In the genomic region with DNA sequence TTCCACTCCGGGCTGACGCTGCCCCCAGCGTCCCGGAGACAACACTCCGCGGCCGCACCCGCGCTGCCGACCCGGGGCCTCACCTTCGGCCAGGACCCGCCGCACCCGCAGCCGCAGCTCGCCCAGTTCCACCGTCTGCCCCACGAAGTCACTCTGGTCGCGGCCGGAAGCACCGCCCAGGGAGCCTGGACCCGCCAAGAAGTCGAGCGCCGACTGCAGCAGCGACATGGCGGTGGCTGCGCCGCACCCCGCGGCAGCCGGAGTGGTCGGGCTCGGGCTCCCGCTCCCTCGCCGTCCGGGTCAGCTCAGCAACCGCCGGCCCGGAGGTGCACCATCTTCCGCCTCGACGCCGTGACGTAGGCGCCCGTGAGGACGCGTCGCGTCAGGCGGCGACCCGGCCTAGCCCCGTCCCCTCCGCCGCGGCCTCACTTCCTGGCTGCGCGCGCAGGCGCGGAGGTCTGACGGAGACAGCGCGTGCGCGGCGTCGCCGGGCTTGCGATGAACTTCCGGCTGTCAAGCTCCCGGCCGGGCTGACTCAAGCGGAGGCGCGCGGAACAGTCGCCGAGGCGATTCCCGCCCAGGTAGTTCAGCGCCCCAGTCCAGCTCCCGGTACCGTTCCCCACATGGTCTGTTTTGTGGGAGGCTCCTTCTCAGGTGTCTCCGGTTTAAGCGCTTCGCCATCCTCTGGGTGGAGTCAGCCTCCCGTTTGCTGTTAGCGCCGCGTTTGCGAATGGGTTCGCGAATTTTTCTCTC, we compare ENCODE assay signal across 8 cellular contexts. TPM values are rescaled to one million over a fixed set of nuclear protein-coding genes. Genes with fewer than 3 reads are reported as not detected.
A peak's percentile ranks its signal among the peaks of the same experiment; 100 is the strongest.
DNase-seq lines count a peak whose midpoint lies in the region; ATAC-seq, FAIRE-seq and TF ChIP-seq lines count a peak whose summit lies in the region.

GAK (minus strand) TSS at position 357 of the 753 bp plus-strand sequence; CDS start at position 228, 129 bp downstream.
A gene with protein sequence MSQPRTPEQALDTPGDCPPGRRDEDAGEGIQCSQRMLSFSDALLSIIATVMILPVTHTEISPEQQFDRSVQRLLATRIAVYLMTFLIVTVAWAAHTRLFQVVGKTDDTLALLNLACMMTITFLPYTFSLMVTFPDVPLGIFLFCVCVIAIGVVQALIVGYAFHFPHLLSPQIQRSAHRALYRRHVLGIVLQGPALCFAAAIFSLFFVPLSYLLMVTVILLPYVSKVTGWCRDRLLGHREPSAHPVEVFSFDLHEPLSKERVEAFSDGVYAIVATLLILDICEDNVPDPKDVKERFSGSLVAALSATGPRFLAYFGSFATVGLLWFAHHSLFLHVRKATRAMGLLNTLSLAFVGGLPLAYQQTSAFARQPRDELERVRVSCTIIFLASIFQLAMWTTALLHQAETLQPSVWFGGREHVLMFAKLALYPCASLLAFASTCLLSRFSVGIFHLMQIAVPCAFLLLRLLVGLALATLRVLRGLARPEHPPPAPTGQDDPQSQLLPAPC (plus strand): TSS at position 501 of the 753 bp plus-strand sequence. CDS start 15,280 bp downstream, outside the sequence.

- 0% methylated on average over 86 to 99 of the region's 99 CpGs for WGBS in small intestine, 3 donors

- H3K4me1 ChIP-seq in small intestine (ENCODE audit: control insufficient read depth in 2 of 2, insufficient read depth in 1 of 2, low read depth in 1 of 2, low read length in 1 of 2): peaks cover 4 to 13% of the 10 kb centered on the region in 2 donors

- CTCF ChIA-PET in WTC11 (lab: Charles Lee): interaction anchor here (0.6 to 2.1 kb wide), 9 partner anchors 13 to 836 kb away, joined by 3 to 7 read pairs (median 4); no protein-coding TSS in a partner anchor

- peak within 1 kb of the TSS; percentile 91 for H3K27ac Mint-ChIP-seq in WTC11

- FAIRE-seq in bronchial epithelial cell (lab: Jason Lieb, UNC) (no peak), small intestine (lab: Jason Lieb, UNC) (no peak)

- no peaks in the 10 kb centered on the region for H3K36me3 Mint-ChIP-seq in WTC11

- ATAC-seq in HG03175 (IDR thresholded peaks at IDR 0.05; ENCODE audit: unreplicated experiment) (peak; percentile 91), WTC11 (peak; percentile 97)

- peaks cover 20% of the 10 kb centered on the region for H3K4me1 Mint-ChIP-seq in WTC11

- H3K9me3 Mint-ChIP-seq in WTC11: no peaks in the 10 kb centered on the region

- in situ Hi-C loops in GM18951 (cut with MboI; ENCODE audit: low sequenced_read_pairs, unreplicated experiment): no loop called here

- no peak for TF ChIP-seq CTCF in WTC11 (IDR thresholded peaks at IDR 0.05)
- no peak for TF ChIP-seq CTCF in bronchial epithelial cell (IDR thresholded peaks at IDR 0.05; ENCODE audit: insufficient read depth, low read length, severe bottlenecking)

- peak within 1 kb of the TSS; percentile 96 for H3K4me3 Mint-ChIP-seq in WTC11

- no peaks in the 10 kb centered on the region for H3K27me3 Mint-ChIP-seq in WTC11 (ENCODE audit: low read depth)

- peak; percentile 100 for DNase-seq in AG08395 (ENCODE audit: low spot score)
- peak; percentile 78 for DNase-seq in NCI-H2227 treated with DMSO at 0.1 percent for 48 hours (lab: John Stamatoyannopoulos, UW)
- peak; percentile 95 for DNase-seq in WTC11 (ENCODE audit: low spot score)
- DNase-seq in bronchial epithelial cell (ENCODE audit: low read depth): peak; percentile 92
- peak; percentile 100 for DNase-seq in iPS-NIHi11 (ENCODE audit: low spot score)
- peak; percentile 96 for DNase-seq in small intestine

- peak; percentile 93 for TF ChIP-seq POLR2A in GM18951 (IDR thresholded peaks at IDR 0.05; ENCODE audit: extremely low read depth, insufficient read depth, insufficient read length)

- peak within 1 kb of the TSS; percentile 100 for H3K4me3 ChIP-seq in bronchial epithelial cell (ENCODE audit: low read depth, low read length)
- H3K4me3 ChIP-seq in small intestine (ENCODE audit: low read depth in 1 of 2, low read length in 2 of 2): peak within 1 kb of the TSS; percentile 99

- H3K27ac ChIP-seq in small intestine (ENCODE audit: low read depth in 1 of 2, low read length in 1 of 2): peak within 1 kb of the TSS; percentile 98

- H3K36me3 ChIP-seq in bronchial epithelial cell (ENCODE audit: control insufficient read depth, insufficient read depth, low read length): peaks cover 7% of the 10 kb centered on the region
- no peaks in the 10 kb centered on the region for H3K36me3 ChIP-seq in small intestine (ENCODE audit: control insufficient read depth in 2 of 2, insufficient read depth in 2 of 2, low read length in 2 of 2)

- H3K27me3 ChIP-seq in bronchial epithelial cell (ENCODE audit: control insufficient read depth, insufficient read depth, low read length) (no peaks in the 10 kb centered on the region), small intestine (ENCODE audit: control insufficient read depth in 2 of 2, insufficient read depth in 2 of 2, low read length in 2 of 2) (no peaks in the 10 kb centered on the region)

- POLR2A ChIA-PET in WTC11 (lab: Charles Lee): interaction anchor here (1.5 kb wide), 1 partner anchor 17 kb away, joined by 5 read pairs; no protein-coding TSS in a partner anchor

- H3K9me3 ChIP-seq in small intestine (ENCODE audit: control insufficient read depth, low read depth): no peaks in the 10 kb centered on the region

TF ChIP-seq in WTC11, 78 proteins besides CTCF, POLR2A, EP300 and RAD21 (continues in another document):
- no peak for TF ChIP-seq NFYB (CRISPR knock-in tag; conservative IDR thresholded peaks at IDR 0.05; ENCODE audit: low read depth)
- no peak for TF ChIP-seq ZNF138 (CRISPR knock-in tag; conservative IDR thresholded peaks at IDR 0.05)
- TF ChIP-seq ZNF396 (CRISPR knock-in tag; IDR thresholded peaks at IDR 0.05; ENCODE audit: borderline replicate concordance): no peak
- TF ChIP-seq IRF2 (CRISPR knock-in tag; IDR thresholded peaks at IDR 0.05; ENCODE audit: borderline replicate concordance, low read depth): no peak
- TF ChIP-seq ATF2 (CRISPR knock-in tag; IDR thresholded peaks at IDR 0.05; ENCODE audit: borderline replicate concordance, low read depth): no peak
- TF ChIP-seq FOXP1 (CRISPR knock-in tag; IDR thresholded peaks at IDR 0.05; ENCODE audit: borderline replicate concordance): peak; percentile 78; the same call in 1 of the 2 replicates
- peak; percentile 88; the same call in 1 of the 2 replicates for TF ChIP-seq ESRRA (CRISPR knock-in tag; IDR thresholded peaks at IDR 0.05; ENCODE audit: borderline replicate concordance)
- no peak for TF ChIP-seq NR3C1 (CRISPR knock-in tag; conservative IDR thresholded peaks at IDR 0.05; ENCODE audit: low read depth)
- no peak for TF ChIP-seq ELF4 (CRISPR knock-in tag; IDR thresholded peaks at IDR 0.05; ENCODE audit: low read depth)
- TF ChIP-seq MAX (CRISPR knock-in tag; IDR thresholded peaks at IDR 0.05): peak; percentile 88
- TF ChIP-seq ZBTB21 (CRISPR knock-in tag; IDR thresholded peaks at IDR 0.05; ENCODE audit: borderline replicate concordance): peak; percentile 89
- peak; percentile 74 for TF ChIP-seq TEAD1 (CRISPR knock-in tag; IDR thresholded peaks at IDR 0.05)
- TF ChIP-seq, protein P1, sequence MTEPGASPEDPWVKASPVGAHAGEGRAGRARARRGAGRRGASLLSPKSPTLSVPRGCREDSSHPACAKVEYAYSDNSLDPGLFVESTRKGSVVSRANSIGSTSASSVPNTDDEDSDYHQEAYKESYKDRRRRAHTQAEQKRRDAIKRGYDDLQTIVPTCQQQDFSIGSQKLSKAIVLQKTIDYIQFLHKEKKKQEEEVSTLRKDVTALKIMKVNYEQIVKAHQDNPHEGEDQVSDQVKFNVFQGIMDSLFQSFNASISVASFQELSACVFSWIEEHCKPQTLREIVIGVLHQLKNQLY (CRISPR knock-in tag; IDR thresholded peaks at IDR 0.05): no peak
- TF ChIP-seq ZNF281 (CRISPR knock-in tag; IDR thresholded peaks at IDR 0.05): no peak
- TF ChIP-seq HMGA2 (CRISPR knock-in tag; IDR thresholded peaks at IDR 0.05): no peak

RNA-seq across cellular contexts. Expression of gene GAK, which starts in this region (rescaled TPM):
- total RNA-seq in WTC11 (2021) (108 to 121 TPM (median 108 TPM) in 3 replicates), bronchial epithelial cell (52.9 and 77.1 TPM in 2 replicates)
- polyA plus RNA-seq in small intestine: 100 to 1,000 TPM; 173 to 463 (median 287) TPM

RNA-seq across cellular contexts. Expression of the second gene that starts in this region (rescaled TPM):
- total RNA-seq in WTC11 (2021) (6.4 to 10.6 TPM (median 9.2 TPM) in 3 replicates), bronchial epithelial cell (3.4 and 10.9 TPM in 2 replicates)
- polyA plus RNA-seq in small intestine: 10 to 100 TPM; 23.1 to 29.5 (median 25.4) TPM

Comparison
In these comparisons a context has a peak if more than half of its experiments do, and no peak if none do; other contexts are left out.
1. Peak in every context shown above with its lines: DNase-seq, ATAC-seq, H3K4me3 ChIP-seq and H3K27ac ChIP-seq.